Comparison of ENCODE assay signal across 1 cellular context in genomic region chr4:168480991-168481588, GRCh38.
TF ChIP-seq lines count a peak whose summit lies in the region.

No MANE protein-coding gene starts in this region.

TF ChIP-seq in HEK293, 187 proteins besides CTCF, POLR2A, EP300 and RAD21 (continued from another document):
- TF ChIP-seq ZNF518A (tag by site-specific recombination; conservative IDR thresholded peaks at IDR 0.05; ENCODE audit: low read depth) (peak; percentile 91), ZNF157 (tag by site-specific recombination; IDR thresholded peaks at IDR 0.05) (no peak), ZNF660 (tag by site-specific recombination; IDR thresholded peaks at IDR 0.05) (0 out of 2 replicates have a peak, but pooled peaks have one; percentile 35), ZNF335 (tag by site-specific recombination; conservative IDR thresholded peaks at IDR 0.05) (peak; percentile 14; the same call in 1 of the 2 replicates)
